Comparison of ENCODE assay signal across 24 cellular contexts in the genomic region with DNA sequence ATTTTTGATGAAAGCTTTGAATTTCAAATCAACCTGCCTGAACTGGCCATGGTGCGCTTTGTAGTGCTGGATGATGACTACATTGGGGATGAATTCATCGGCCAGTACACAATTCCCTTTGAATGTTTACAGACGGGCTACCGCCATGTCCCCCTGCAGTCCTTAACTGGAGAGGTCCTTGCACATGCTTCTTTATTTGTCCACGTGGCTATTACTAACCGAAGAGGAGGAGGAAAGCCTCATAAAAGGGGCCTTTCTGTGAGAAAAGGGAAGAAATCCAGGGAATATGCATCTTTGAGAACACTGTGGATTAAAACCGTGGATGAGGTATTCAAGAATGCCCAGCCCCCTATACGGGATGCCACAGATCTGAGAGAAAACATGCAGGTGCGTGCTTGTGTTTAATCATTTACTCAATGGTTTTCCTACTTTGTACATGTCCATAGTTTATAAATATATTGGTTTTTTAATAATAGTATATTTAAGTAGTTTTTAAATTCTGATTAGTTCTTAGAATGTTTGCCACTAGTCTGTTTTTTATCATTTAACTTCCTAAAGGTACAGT.
DNase-seq lines count a peak whose midpoint lies in the region; ATAC-seq, FAIRE-seq and TF ChIP-seq lines count a peak whose summit lies in the region.
"Had no signal": no experiment of that assay in that cellular context is flagged by ENCODE, and none has a peak within 500 bp of the region (broad histone marks: within the 10 kb centered on the region; RNA-seq: fewer than 3 reads in every experiment).

No MANE protein-coding gene starts in this region.

- no peak overlapping the region for H3K4me3 ChIP-seq in CD8-positive, alpha-beta T cell (ENCODE audit: low read depth, low read length)
- H3K4me3 ChIP-seq in epithelial cell of esophagus (ENCODE audit: low read length): no peak overlapping the region
- no peak overlapping the region for H3K4me3 ChIP-seq in pancreas
- H3K4me3 ChIP-seq: BLaER1, GM12878, GM23338 had no signal

- peaks cover 70% of the 10 kb centered on the region for H3K36me3 Mint-ChIP-seq in CD8-positive, alpha-beta T cell

- DNase-seq in DMS53 (lab: John Stamatoyannopoulos, UW) (peak; percentile 47), DMS53 treated with DMSO at 0.1 percent for 48 hours (lab: John Stamatoyannopoulos, UW; ENCODE audit: unreplicated experiment) (no peak), epithelial cell of esophagus (ENCODE audit: low read depth) (peak; percentile 7), pancreas (peak in 1 of 6 donors; percentile 42), SW480 (ENCODE audit: low spot score) (no peak), DMS79 treated with DMSO at 0.1 percent for 48 hours (lab: John Stamatoyannopoulos, UW) (no peak), iPS-NIHi7 (ENCODE audit: extremely low spot score) (no peak)
- no peak for DNase-seq in CD8-positive, alpha-beta T cell
- DNase-seq: CD4-positive, CD25-positive, alpha-beta regulatory T cell; CD8-positive, alpha-beta memory T cell; DMS 273 treated with DMSO at 0.1 percent for 48 hours; EL; GDM1; H9 had no signal

- H3K4me1 ChIP-seq in CD8-positive, alpha-beta T cell (ENCODE audit: insufficient read depth, low read length): no peaks in the 10 kb centered on the region
- peaks cover 34 to 45% (median 38%) of the 10 kb centered on the region in 3 donors for H3K4me1 ChIP-seq in pancreas
- H3K4me1 ChIP-seq: BLaER1 had no signal

- CTCF ChIA-PET in CD8-positive, alpha-beta T cell (lab: Charles Lee): no interaction called here

- intact Hi-C loops in CD8-positive, alpha-beta T cell (cut with DNase I, micrococcal nuclease): loop anchor here in 1 of 2 experiments (2.0 kb wide), 1 partner anchor 13 kb away; no protein-coding TSS in a partner anchor
- intact Hi-C loops in pancreas (cut with DNase I): no loop called here

- POLR2A ChIA-PET in CD8-positive, alpha-beta T cell (lab: Charles Lee): no interaction called here

- H3K27ac Mint-ChIP-seq in CD8-positive, alpha-beta T cell: peak overlapping the region; percentile 32
- H3K27ac Mint-ChIP-seq: B cell; CD4-positive, CD25-positive, alpha-beta regulatory T cell; GM23338; H9 had no signal

- ATAC-seq in CD8-positive, alpha-beta T cell: no peak
- ATAC-seq in pancreas: peak in 3 of 4 donors; percentile 47 to 52 (median 48)
- ATAC-seq: GM12878, GM23338, HCT116 had no signal

- 39 to 41% methylated on average over 9 of the region's 9 CpGs for WGBS in pancreas, 2 donors

- no peaks in the 10 kb centered on the region for H3K9me3 ChIP-seq in CD8-positive, alpha-beta T cell (ENCODE audit: low read length)
- H3K9me3 ChIP-seq in pancreas: no peaks in the 10 kb centered on the region
- H3K9me3 ChIP-seq: BLaER1 had no signal

- peaks cover 14% of the 10 kb centered on the region for H3K36me3 ChIP-seq in CD8-positive, alpha-beta T cell (ENCODE audit: insufficient read depth, low read length)
- no peaks in the 10 kb centered on the region for H3K36me3 ChIP-seq in pancreas

- H3K4me1 Mint-ChIP-seq in CD8-positive, alpha-beta T cell (ENCODE audit: low read depth): peaks cover 59% of the 10 kb centered on the region

- TF ChIP-seq CTCF in CD8-positive, alpha-beta T cell (IDR thresholded peaks at IDR 0.05): no peak
- no peak for TF ChIP-seq CTCF in epithelial cell of esophagus (IDR thresholded peaks at IDR 0.05; ENCODE audit: insufficient read depth, low read depth, low read length, missing control alignments)
- TF ChIP-seq CTCF in pancreas (IDR thresholded peaks at IDR 0.05): no peak

- H3K27ac ChIP-seq in CD8-positive, alpha-beta T cell (ENCODE audit: low read depth, low read length): no peak overlapping the region
- H3K27ac ChIP-seq in pancreas: peak overlapping the region in 2 of 4 donors; percentile 35 to 63
- H3K27ac ChIP-seq: 22Rv1, BLaER1, C4-2B had no signal

- H3K9me3 Mint-ChIP-seq in CD8-positive, alpha-beta T cell: no peaks in the 10 kb centered on the region
- H3K9me3 Mint-ChIP-seq: CD4-positive, CD25-positive, alpha-beta regulatory T cell; CD8-positive, alpha-beta memory T cell; GM23338; H9 had no signal

- H3K4me3 Mint-ChIP-seq in CD8-positive, alpha-beta T cell: no peak overlapping the region
- H3K4me3 Mint-ChIP-seq: B cell; CD4-positive, CD25-positive, alpha-beta regulatory T cell; CD8-positive, alpha-beta memory T cell; GM23338; H9 had no signal

- no peaks in the 10 kb centered on the region for H3K27me3 Mint-ChIP-seq in CD8-positive, alpha-beta T cell (ENCODE audit: low read depth)
- H3K27me3 Mint-ChIP-seq: B cell; CD4-positive, CD25-positive, alpha-beta regulatory T cell; CD8-positive, alpha-beta memory T cell had no signal

- H3K27me3 ChIP-seq in CD8-positive, alpha-beta T cell (ENCODE audit: insufficient read depth, low read length): no peaks in the 10 kb centered on the region
- H3K27me3 ChIP-seq in pancreas: no peaks in the 10 kb centered on the region
- H3K27me3 ChIP-seq: BLaER1 had no signal

- no peak for FAIRE-seq in pancreas (lab: Jason Lieb, UNC)
- FAIRE-seq: A204.1, D721Med, GM12878, GM19239 had no signal

Comparison
In these comparisons a context has a peak if more than half of its experiments do, and no peak if none do; other contexts are left out.
1. DNase-seq: peak in DMS53 (single experiment) and epithelial cell of esophagus (single experiment); none in DMS53 treated with DMSO at 0.1 percent for 48 hours (single experiment), CD8-positive, alpha-beta T cell (0 of 7), SW480 (single experiment), DMS79 treated with DMSO at 0.1 percent for 48 hours (single experiment) and iPS-NIHi7 (single experiment).